In the genomic region with DNA sequence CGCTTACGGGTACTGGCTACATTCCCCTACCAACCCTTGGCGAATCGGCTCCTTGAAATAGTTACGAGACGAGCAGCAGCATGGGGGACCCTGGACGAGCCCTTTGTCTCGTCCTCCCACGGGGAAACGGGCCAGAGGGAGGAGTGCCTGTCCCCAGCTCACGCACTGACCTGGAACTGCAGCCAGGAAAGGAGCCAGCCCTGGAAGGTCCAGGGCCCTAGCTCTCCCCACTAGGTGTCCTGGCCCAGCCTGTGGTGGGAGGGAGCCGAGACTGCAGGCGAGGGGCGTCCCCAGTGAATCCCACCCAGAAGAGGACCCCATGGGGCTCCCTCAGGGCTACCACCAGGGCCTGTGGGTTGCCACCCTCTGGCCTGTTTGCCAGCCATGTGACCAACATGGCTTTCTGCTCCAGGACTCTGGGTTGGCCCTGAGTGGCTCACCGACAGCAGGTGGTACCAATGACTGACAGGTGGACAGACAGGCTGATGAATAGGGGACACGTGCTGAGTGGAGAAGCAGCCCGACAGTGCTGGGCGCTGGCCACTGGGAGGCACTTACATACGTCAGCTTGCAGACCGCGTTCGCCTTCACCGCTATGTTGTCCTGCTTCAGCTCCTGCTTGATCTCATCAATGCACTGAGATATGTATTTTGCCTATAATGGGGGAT, we compare ENCODE assay signal across 16 cellular contexts. TPM values are rescaled to one million over a fixed set of nuclear protein-coding genes. Genes with fewer than 3 reads are reported as not detected.
DNase-seq lines count a peak whose midpoint lies in the region; ATAC-seq, FAIRE-seq and TF ChIP-seq lines count a peak whose summit lies in the region.
"Had no signal": no experiment of that assay in that cellular context is flagged by ENCODE, and none has a peak within 500 bp of the region (broad histone marks: within the 10 kb centered on the region; RNA-seq: fewer than 3 reads in every experiment).

No MANE protein-coding gene starts in this region.

- H3K27ac ChIP-seq in GM12878 (ENCODE audit: control insufficient read depth, insufficient read depth), result no peak overlapping the region
- no peak overlapping the region for H3K27ac ChIP-seq in osteoblast (ENCODE audit: low read depth, low read length)
- H3K27ac ChIP-seq in PC-3 (ENCODE audit: low read length), result no peak overlapping the region
- H3K27ac ChIP-seq: SJSA1 had no signal

- H3K4me1 ChIP-seq in GM12878 (ENCODE audit: control insufficient read depth, insufficient read depth, low read length), result no peaks in the 10 kb centered on the region
- H3K4me1 ChIP-seq in osteoblast (ENCODE audit: insufficient read depth, low read length), result no peaks in the 10 kb centered on the region
- H3K4me1 ChIP-seq in PC-3 (ENCODE audit: insufficient read depth, low read length), result no peaks in the 10 kb centered on the region
- H3K4me1 ChIP-seq: HAP-1, SJSA1 had no signal

- DNase-seq in HEK293T (ENCODE audit: extremely low spot score), result no peak
- DNase-seq in GM12878 (ENCODE audit: low read depth, low spot score), result no peak
- no peak for DNase-seq in left cardiac atrium
- DNase-seq in osteoblast (ENCODE audit: insufficient read length, low spot score, missing footprints), result peak; percentile 49
- DNase-seq in PC-3, result no peak
- DNase-seq in hippocampal formation (lab: John Stamatoyannopoulos, UW), result no peak
- no peak for DNase-seq in activated CD8-positive, alpha-beta T cell treated with anti-CD3 and anti-CD28 coated beads for 36 hours
- DNase-seq: CD8-positive, alpha-beta T cell; IMR-90; MV-4-11; NCI-H1417 treated with DMSO at 0.1 percent for 48 hours; NCI-H2029; NCI-H2171 treated with DMSO at 0.1 percent for 48 hours had no signal

- no peaks in the 10 kb centered on the region for H3K27me3 Mint-ChIP-seq in activated CD8-positive, alpha-beta T cell treated with anti-CD3 and anti-CD28 coated beads for 36 hours

- no peaks in the 10 kb centered on the region for H3F3A ChIP-seq in PC-3 (ENCODE audit: low read length, unreplicated experiment)

- TF ChIP-seq CTCF in GM12878 (IDR thresholded peaks at IDR 0.05 in 2 of 3, conservative IDR thresholded peaks at IDR 0.05 in 1 of 3; ENCODE audit: control insufficient read depth in 2 of 3, extremely low read depth in 1 of 3, insufficient read depth in 1 of 3, low read depth in 3 of 3, low read length in 3 of 3) (no peak), osteoblast (IDR thresholded peaks at IDR 0.05; ENCODE audit: extremely low read depth, low read depth, low read length) (no peak), PC-3 (conservative IDR thresholded peaks at IDR 0.05; ENCODE audit: low read depth, low read length) (no peak)
- no peak for TF ChIP-seq CTCF in activated CD8-positive, alpha-beta T cell treated with anti-CD3 and anti-CD28 coated beads for 36 hours (IDR thresholded peaks at IDR 0.05)

- ATAC-seq in GM12878, result no peak
- peak; percentile 8 to 16 for ATAC-seq in left cardiac atrium
- ATAC-seq in PC-3, result no peak
- ATAC-seq in GM19397 (IDR thresholded peaks at IDR 0.05; ENCODE audit: unreplicated experiment), result no peak
- no peak for ATAC-seq in activated CD8-positive, alpha-beta T cell treated with anti-CD3 and anti-CD28 coated beads for 36 hours
- ATAC-seq: CD8-positive, alpha-beta T cell had no signal

- H3K9me2 ChIP-seq in PC-3 (replicated peaks; ENCODE audit: low read length), result no peaks in the 10 kb centered on the region

- no peak for TF ChIP-seq POLR2A in GM12878 (IDR thresholded peaks at IDR 0.05; ENCODE audit: low read depth, low read length)

- no peak for FAIRE-seq in GM12878 (lab: Jason Lieb, UNC)

- no peaks in the 10 kb centered on the region for H3K9me3 Mint-ChIP-seq in activated CD8-positive, alpha-beta T cell treated with anti-CD3 and anti-CD28 coated beads for 36 hours
- H3K9me3 Mint-ChIP-seq: CD8-positive, alpha-beta T cell had no signal

- TF ChIP-seq EP300 in GM12878 (IDR thresholded peaks at IDR 0.05; ENCODE audit: borderline replicate concordance in 1 of 2, control insufficient read depth in 1 of 2, low read depth in 2 of 2, low read length in 2 of 2), result no peak

- POLR2A ChIA-PET in HEK293T (lab: Yijun Ruan, JAX), result interaction anchor here (1.0 kb wide), 1 partner anchor 76 kb away, joined by 3 read pairs; no protein-coding TSS in a partner anchor
- POLR2A ChIA-PET in GM12878 (lab: Charles Lee), result no interaction called here
- POLR2A ChIA-PET in PC-3 (lab: Charles Lee; ENCODE audit: unreplicated experiment), result no interaction called here
- POLR2A ChIA-PET in activated CD8-positive, alpha-beta T cell treated with anti-CD3 and anti-CD28 coated beads for 36 hours (lab: Charles Lee), result interaction anchor here (0.6 kb wide), 1 partner anchor 243 kb away, joined by 3 read pairs; no protein-coding TSS in a partner anchor

- SMC1A ChIA-PET in GM12878 (lab: Charles Lee; ENCODE audit: uncharacterized antibody, unreplicated experiment), result no interaction called here

- H3K36me3 Mint-ChIP-seq in activated CD8-positive, alpha-beta T cell treated with anti-CD3 and anti-CD28 coated beads for 36 hours (ENCODE audit: low read depth), result peaks cover 11% of the 10 kb centered on the region

- H3K9ac ChIP-seq in GM12878 (ENCODE audit: control insufficient read depth, insufficient read depth, low read length) (no peak overlapping the region), PC-3 (ENCODE audit: low read length) (no peak overlapping the region)

- BruUV-seq in GM12878 (replicated peaks; lab: Mats Ljungman, UMichigan) (no TSS peak), PC-3 (replicated peaks; lab: Mats Ljungman, UMichigan) (no TSS peak)

- H3K4me3 ChIP-seq in GM12878 (no peak overlapping the region), osteoblast (ENCODE audit: insufficient read depth, low read length) (no peak overlapping the region), PC-3 (ENCODE audit: low read length) (no peak overlapping the region)
- H3K4me3 ChIP-seq: HAP-1, SJSA1 had no signal

- 95% methylated on average over 23 of the region's 23 CpGs for WGBS in GM12878 (ENCODE audit: insufficient coverage, insufficient replicate concordance, low lambda C conversion rate, missing lambda C conversion rate)

- in situ Hi-C loops in GM12878 (cut with MboI), result no loop called here

- H2AFZ ChIP-seq in GM12878 (ENCODE audit: control insufficient read depth, low read depth, low read length) (no peak overlapping the region), osteoblast (ENCODE audit: low read length) (no peak overlapping the region), PC-3 (ENCODE audit: low read length) (no peak overlapping the region)

- TF ChIP-seq RAD21 in GM12878 (IDR thresholded peaks at IDR 0.05; ENCODE audit: insufficient read depth, low read depth, low read length), result no peak

- H3K4me2 ChIP-seq in GM12878 (ENCODE audit: control insufficient read depth, insufficient read depth) (no peak overlapping the region), osteoblast (ENCODE audit: insufficient read depth, low read length) (no peak overlapping the region), PC-3 (ENCODE audit: low read length) (no peak overlapping the region)

- H3K9me3 ChIP-seq in GM12878 (replicated peaks; ENCODE audit: control insufficient read depth, insufficient read depth, low read length) (no peaks in the 10 kb centered on the region), osteoblast (ENCODE audit: low read depth, low read length) (no peaks in the 10 kb centered on the region), PC-3 (ENCODE audit: low read length) (no peaks in the 10 kb centered on the region)
- H3K9me3 ChIP-seq: HAP-1, SJSA1 had no signal

- H3K27me3 ChIP-seq in GM12878 (replicated peaks in 1 of 2; ENCODE audit: control insufficient read depth in 2 of 2, insufficient read depth in 2 of 2, low read length in 1 of 2), result no peaks in the 10 kb centered on the region
- H3K27me3 ChIP-seq in osteoblast (ENCODE audit: insufficient read depth, low read length), result no peaks in the 10 kb centered on the region
- H3K27me3 ChIP-seq in PC-3 (ENCODE audit: low read length), result no peaks in the 10 kb centered on the region
- H3K27me3 ChIP-seq: SJSA1 had no signal

- H3K4me1 Mint-ChIP-seq in activated CD8-positive, alpha-beta T cell treated with anti-CD3 and anti-CD28 coated beads for 36 hours (ENCODE audit: low read depth), result peaks cover 2% of the 10 kb centered on the region

- H3K36me3 ChIP-seq in GM12878 (ENCODE audit: control insufficient read depth in 2 of 2, insufficient read depth in 2 of 2, low read length in 1 of 2), result peaks cover 23 to 27% of the 10 kb centered on the region in 2 experiments
- peaks cover 28% of the 10 kb centered on the region for H3K36me3 ChIP-seq in osteoblast (ENCODE audit: insufficient read depth, low read length)
- no peaks in the 10 kb centered on the region for H3K36me3 ChIP-seq in PC-3 (ENCODE audit: low read depth, low read length)

- H3K79me2 ChIP-seq in GM12878 (ENCODE audit: control insufficient read depth, insufficient read depth, low read length) (peaks cover 29% of the 10 kb centered on the region), osteoblast (ENCODE audit: insufficient read depth, low read length) (peaks cover 81% of the 10 kb centered on the region), PC-3 (ENCODE audit: low read length) (peaks cover 41% of the 10 kb centered on the region)

- CTCF ChIA-PET in HEK293T (lab: Yijun Ruan, JAX), result no interaction called here
- CTCF ChIA-PET in GM12878 (lab: Yijun Ruan, JAX), result no interaction called here
- CTCF ChIA-PET in PC-3 (lab: Charles Lee), result no interaction called here
- CTCF ChIA-PET in activated CD8-positive, alpha-beta T cell treated with anti-CD3 and anti-CD28 coated beads for 36 hours (lab: Charles Lee), result interaction anchor here (1.0 kb wide), 1 partner anchor 18 kb away, joined by 4 read pairs; no protein-coding TSS in a partner anchor

- no peak overlapping the region for H3K27ac Mint-ChIP-seq in activated CD8-positive, alpha-beta T cell treated with anti-CD3 and anti-CD28 coated beads for 36 hours
- H3K27ac Mint-ChIP-seq: CD8-positive, alpha-beta T cell had no signal

- RAD21 ChIA-PET in GM12878 (lab: Charles Lee; ENCODE audit: unreplicated experiment), result interaction anchor here (0.6 kb wide), 1 partner anchor 241 kb away, joined by 4 read pairs; no protein-coding TSS in a partner anchor

- intact Hi-C loops in GM12878 (cut with micrococcal nuclease; ENCODE audit: unreplicated experiment), result no loop called here
- intact Hi-C loops in left cardiac atrium (cut with DNase I), result no loop called here
- intact Hi-C loops in PC-3 (cut with micrococcal nuclease), result no loop called here
- intact Hi-C loops in activated CD8-positive, alpha-beta T cell treated with anti-CD3 and anti-CD28 coated beads for 36 hours (cut with micrococcal nuclease), result no loop called here

- H4K20me1 ChIP-seq in GM12878 (ENCODE audit: control insufficient read depth, insufficient read depth) (no peaks in the 10 kb centered on the region), osteoblast (ENCODE audit: insufficient read depth, low read length) (peaks cover 48% of the 10 kb centered on the region), PC-3 (ENCODE audit: low read length) (no peaks in the 10 kb centered on the region)

- no peak overlapping the region for H3K4me3 Mint-ChIP-seq in activated CD8-positive, alpha-beta T cell treated with anti-CD3 and anti-CD28 coated beads for 36 hours
- H3K4me3 Mint-ChIP-seq: CD8-positive, alpha-beta T cell had no signal

RNA-seq across cellular contexts. Expression of a gene that starts 13.2 kb away (rescaled TPM):
- total RNA-seq in GM12878 (2013; cell fraction: nucleolus; rRNA removed), result 141 and 170 TPM in 2 replicates
- total RNA-seq in GM12878 (2014; rRNA removed), result 71.8 and 74.1 TPM in 2 replicates
- 25.6 and 26.7 TPM in 2 replicates for total RNA-seq in GM12878 (2014; rRNA removed; fragmentation: Illumina TruSeq; extraction: Trizol)
- 98.4 and 108 TPM in 2 replicates for total RNA-seq in GM12878 (2021)
- 50.7 TPM for polyA plus RNA-seq in GM12878 (2011; ENCODE audit: low read depth)
- polyA plus RNA-seq in GM12878 (2011; rRNA removed), result 21.1 and 58.0 TPM in 2 replicates
- polyA plus RNA-seq in GM12878 (2011; cell fraction: cytosol; rRNA removed), result 88.7 and 101 TPM in 2 replicates
- polyA plus RNA-seq in GM12878 (2011; cell fraction: nucleus; rRNA removed), result 363 and 377 TPM in 2 replicates
- polyA plus RNA-seq in GM12878 (2012), result 74.6 and 86.8 TPM in 2 replicates
- polyA plus RNA-seq in GM12878 (2014; fragmentation: Illumina TruSeq; extraction: Trizol), result 42.5 and 68.7 TPM in 2 replicates
- 1 to 10 TPM; 1.5 to 3.0 TPM for polyA plus RNA-seq in GM12878 (2014; fragmentation: Nextera tagmentation; extraction: Ambion mirVana)
- polyA plus RNA-seq in GM12878 (2014; rRNA removed), result 67.6 and 77.8 TPM in 2 replicates
- 10 to 100 TPM; 19.4 to 60.2 TPM for polyA plus RNA-seq in GM12878 (2016; fragmentation: Nextera tagmentation; extraction: Ambion mirVana)
- polyA minus RNA-seq in GM12878 (2011; rRNA and poly(A)+ RNA removed), result 83.2 and 90.6 TPM in 2 replicates
- 49.0 and 54.4 TPM in 2 replicates for polyA minus RNA-seq in GM12878 (2011; cell fraction: cytosol; rRNA and poly(A)+ RNA removed)
- polyA minus RNA-seq in GM12878 (2011; cell fraction: nucleus; rRNA and poly(A)+ RNA removed), result 64.4 and 69.8 TPM in 2 replicates
- total RNA-seq in left cardiac atrium, result 100 to 1,000 TPM in 1 of 2 donors, 10 to 100 TPM in 1; 80.6 to 128 TPM
- total RNA-seq in osteoblast, result 119 and 121 TPM in 2 replicates
- total RNA-seq in PC-3 (2014; rRNA removed), result 103 and 142 TPM in 2 replicates
- 10 to 100 TPM; 73.7 to 74.1 TPM for total RNA-seq in activated CD8-positive, alpha-beta T cell treated with anti-CD3 and anti-CD28 coated beads for 36 hours

RNA-seq across cellular contexts. Expression of a gene that starts 25.5 kb away (rescaled TPM):
- 105 and 107 TPM in 2 replicates for total RNA-seq in GM12878 (2013; cell fraction: nucleolus; rRNA removed)
- total RNA-seq in GM12878 (2014; rRNA removed), result 9.2 and 9.5 TPM in 2 replicates
- 5.4 and 7.0 TPM in 2 replicates for total RNA-seq in GM12878 (2014; rRNA removed; fragmentation: Illumina TruSeq; extraction: Trizol)
- 54.7 and 59.5 TPM in 2 replicates for total RNA-seq in GM12878 (2021)
- 4.5 TPM for polyA plus RNA-seq in GM12878 (2011; ENCODE audit: low read depth)
- 7.1 and 11.4 TPM in 2 replicates for polyA plus RNA-seq in GM12878 (2011; rRNA removed)
- polyA plus RNA-seq in GM12878 (2011; cell fraction: cytosol; rRNA removed), result 15.1 and 16.5 TPM in 2 replicates
- polyA plus RNA-seq in GM12878 (2011; cell fraction: nucleus; rRNA removed), result 106 and 193 TPM in 2 replicates
- 17.8 and 23.1 TPM in 2 replicates for polyA plus RNA-seq in GM12878 (2012)
- 2.9 and 9.6 TPM in 2 replicates for polyA plus RNA-seq in GM12878 (2014; fragmentation: Illumina TruSeq; extraction: Trizol)
- polyA plus RNA-seq in GM12878 (2014; fragmentation: Nextera tagmentation; extraction: Ambion mirVana), result under 1 TPM; 0.18 to 0.26 TPM
- 22.2 and 29.1 TPM in 2 replicates for polyA plus RNA-seq in GM12878 (2014; rRNA removed)
- 10 to 100 TPM; 10.1 to 12.9 TPM for polyA plus RNA-seq in GM12878 (2016; fragmentation: Nextera tagmentation; extraction: Ambion mirVana)
- polyA minus RNA-seq in GM12878 (2011; rRNA and poly(A)+ RNA removed), result 21.3 and 24.5 TPM in 2 replicates
- polyA minus RNA-seq in GM12878 (2011; cell fraction: cytosol; rRNA and poly(A)+ RNA removed), result 19.2 and 22.3 TPM in 2 replicates
- polyA minus RNA-seq in GM12878 (2011; cell fraction: nucleus; rRNA and poly(A)+ RNA removed), result 26.8 and 37.7 TPM in 2 replicates
- total RNA-seq in left cardiac atrium, result 10 to 100 TPM in 1 of 2 donors, 1 to 10 TPM in 1; 9.8 to 16.2 TPM
- total RNA-seq in osteoblast, result 6.9 and 7.1 TPM in 2 replicates
- total RNA-seq in PC-3 (2014; rRNA removed), result 11.4 and 19.7 TPM in 2 replicates
- total RNA-seq in activated CD8-positive, alpha-beta T cell treated with anti-CD3 and anti-CD28 coated beads for 36 hours, result 10 to 100 TPM; 92.7 to 96.6 TPM

RNA-seq across cellular contexts. Expression of a gene that starts 41.5 kb away (rescaled TPM):
- total RNA-seq in GM12878 (2013; cell fraction: nucleolus; rRNA removed), result 35.1 and 37.8 TPM in 2 replicates
- total RNA-seq in GM12878 (2014; rRNA removed), result 20.7 and 22.3 TPM in 2 replicates
- total RNA-seq in GM12878 (2014; rRNA removed; fragmentation: Illumina TruSeq; extraction: Trizol), result 7.2 and 7.6 TPM in 2 replicates
- total RNA-seq in GM12878 (2021), result 12.0 and 14.6 TPM in 2 replicates
- 16.5 TPM for polyA plus RNA-seq in GM12878 (2011; ENCODE audit: low read depth)
- 14.2 and 22.9 TPM in 2 replicates for polyA plus RNA-seq in GM12878 (2011; rRNA removed)
- polyA plus RNA-seq in GM12878 (2011; cell fraction: cytosol; rRNA removed), result 23.3 and 39.9 TPM in 2 replicates
- 285 and 407 TPM in 2 replicates for polyA plus RNA-seq in GM12878 (2011; cell fraction: nucleus; rRNA removed)
- polyA plus RNA-seq in GM12878 (2012), result 52.8 and 57.2 TPM in 2 replicates
- 3.8 and 7.3 TPM in 2 replicates for polyA plus RNA-seq in GM12878 (2014; fragmentation: Illumina TruSeq; extraction: Trizol)
- 1 to 10 TPM in 1 of 2 experiments, under 1 TPM in 1; 0.53 to 1.9 TPM for polyA plus RNA-seq in GM12878 (2014; fragmentation: Nextera tagmentation; extraction: Ambion mirVana)
- 27.1 and 30.3 TPM in 2 replicates for polyA plus RNA-seq in GM12878 (2014; rRNA removed)
- polyA plus RNA-seq in GM12878 (2016; fragmentation: Nextera tagmentation; extraction: Ambion mirVana), result 1 to 10 TPM; 5.5 to 6.9 TPM
- 7.2 and 11.1 TPM in 2 replicates for polyA minus RNA-seq in GM12878 (2011; rRNA and poly(A)+ RNA removed)
- polyA minus RNA-seq in GM12878 (2011; cell fraction: cytosol; rRNA and poly(A)+ RNA removed), result 4.0 and 5.9 TPM in 2 replicates
- polyA minus RNA-seq in GM12878 (2011; cell fraction: nucleus; rRNA and poly(A)+ RNA removed), result 23.2 and 25.0 TPM in 2 replicates
- total RNA-seq in left cardiac atrium, result 1 to 10 TPM in 1 of 2 donors, under 1 TPM in 1; 0.89 to 2.3 TPM
- total RNA-seq in osteoblast, result 0.36 and 2.4 TPM in 2 replicates
- 1.0 and 3.6 TPM in 2 replicates for total RNA-seq in PC-3 (2014; rRNA removed)
- total RNA-seq in activated CD8-positive, alpha-beta T cell treated with anti-CD3 and anti-CD28 coated beads for 36 hours, result 10 to 100 TPM; 22.6 to 23.0 TPM

RNA-seq across cellular contexts. Expression of a gene that starts 42.1 kb away (rescaled TPM):
- 153 and 159 TPM in 2 replicates for total RNA-seq in GM12878 (2013; cell fraction: nucleolus; rRNA removed)
- total RNA-seq in GM12878 (2014; rRNA removed) (56.6 and 69.6 TPM in 2 replicates), GM12878 (2014; rRNA removed; fragmentation: Illumina TruSeq; extraction: Trizol) (32.7 and 40.5 TPM in 2 replicates), GM12878 (2021) (176 and 181 TPM in 2 replicates), left cardiac atrium (10 to 100 TPM; 24.9 to 28.6 TPM), osteoblast (34.0 and 35.1 TPM in 2 replicates), PC-3 (2014; rRNA removed) (15.1 and 24.8 TPM in 2 replicates)
- 73.8 TPM for polyA plus RNA-seq in GM12878 (2011; ENCODE audit: low read depth)
- polyA plus RNA-seq in GM12878 (2011; rRNA removed) (71.7 and 229 TPM in 2 replicates), GM12878 (2014; fragmentation: Illumina TruSeq; extraction: Trizol) (54.2 and 82.9 TPM in 2 replicates), GM12878 (2014; fragmentation: Nextera tagmentation; extraction: Ambion mirVana) (10 to 100 TPM in 1 of 2 experiments, 1 to 10 TPM in 1; 7.5 to 10.9 TPM), GM12878 (2014; rRNA removed) (123 and 147 TPM in 2 replicates), GM12878 (2016; fragmentation: Nextera tagmentation; extraction: Ambion mirVana) (10 to 100 TPM; 79.3 to 79.5 TPM)
- 315 and 350 TPM in 2 replicates for polyA plus RNA-seq in GM12878 (2011; cell fraction: cytosol; rRNA removed)
- 137 and 163 TPM in 2 replicates for polyA plus RNA-seq in GM12878 (2011; cell fraction: nucleus; rRNA removed)
- polyA plus RNA-seq in GM12878 (2012), result 168 TPM in 2 replicates
- polyA minus RNA-seq in GM12878 (2011; rRNA and poly(A)+ RNA removed), result 236 and 392 TPM in 2 replicates
- polyA minus RNA-seq in GM12878 (2011; cell fraction: cytosol; rRNA and poly(A)+ RNA removed), result 239 TPM in 2 replicates
- polyA minus RNA-seq in GM12878 (2011; cell fraction: nucleus; rRNA and poly(A)+ RNA removed), result 54.2 and 86.9 TPM in 2 replicates
- 100 to 1,000 TPM; 175 to 185 TPM for total RNA-seq in activated CD8-positive, alpha-beta T cell treated with anti-CD3 and anti-CD28 coated beads for 36 hours

Comparison
In these comparisons a context has a peak if more than half of its experiments do, and no peak if none do; other contexts are left out.
1. ATAC-seq: peak in left cardiac atrium (2 of 2); none in GM12878 (single experiment), PC-3 (single experiment), GM19397 (single experiment) and activated CD8-positive, alpha-beta T cell treated with anti-CD3 and anti-CD28 coated beads for 36 hours (single experiment).
2. POLR2A ChIA-PET loops: an anchor here in HEK293T (1.0 kb wide) and activated CD8-positive, alpha-beta T cell treated with anti-CD3 and anti-CD28 coated beads for 36 hours (0.6 kb wide); none called in GM12878 and PC-3.